8 cellular contexts compared by ENCODE assay signal in the genomic region with DNA sequence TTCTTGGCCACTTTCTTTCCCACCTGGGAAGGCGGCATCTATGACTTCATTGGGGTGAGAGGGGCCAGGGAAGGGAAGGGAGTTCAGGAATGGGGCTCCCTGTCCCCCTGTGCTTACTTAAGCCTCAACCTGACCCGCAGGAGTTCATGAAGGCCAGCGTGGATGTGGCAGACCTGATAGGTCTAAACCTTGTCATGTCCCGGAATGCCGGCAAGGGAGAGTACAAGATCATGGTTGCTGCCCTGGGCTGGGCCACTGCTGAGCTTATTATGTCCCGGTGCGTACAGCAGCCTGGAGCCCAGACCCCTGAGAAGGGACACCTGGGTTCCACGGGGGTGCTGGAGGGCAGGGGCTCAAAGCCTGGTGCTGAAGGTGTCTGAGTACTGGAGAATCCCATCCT. TPM values are rescaled to one million over a fixed set of nuclear protein-coding genes. Genes with fewer than 3 reads are reported as not detected.
DNase-seq lines count a peak whose midpoint lies in the region; ATAC-seq and TF ChIP-seq lines count a peak whose summit lies in the region.

No MANE protein-coding gene starts in this region.

- no peaks in the 10 kb centered on the region for H3K9me3 ChIP-seq in BE2C

- H3K27me3 Mint-ChIP-seq in natural killer cell treated with Interleukin-12 subunit alpha and Interleukin-12 subunit beta and Interleukin-15 and Interleukin-18, amount 100 ng/mL, for 72 hours, result no peaks in the 10 kb centered on the region

- H3K36me3 Mint-ChIP-seq in natural killer cell treated with Interleukin-12 subunit alpha and Interleukin-12 subunit beta and Interleukin-15 and Interleukin-18, amount 100 ng/mL, for 72 hours, result no peaks in the 10 kb centered on the region

- H3K27me3 ChIP-seq in BE2C, result no peaks in the 10 kb centered on the region

- no peaks in the 10 kb centered on the region for H3K9me3 Mint-ChIP-seq in natural killer cell treated with Interleukin-12 subunit alpha and Interleukin-12 subunit beta and Interleukin-15 and Interleukin-18, amount 100 ng/mL, for 72 hours

- no peaks in the 10 kb centered on the region for H3K4me1 ChIP-seq in BE2C

- in situ Hi-C loops in G401 (cut with HindIII; ENCODE audit: low sequenced_read_pairs), result no loop called here

- H3K27ac Mint-ChIP-seq in natural killer cell treated with Interleukin-12 subunit alpha and Interleukin-12 subunit beta and Interleukin-15 and Interleukin-18, amount 100 ng/mL, for 72 hours, result peak overlapping the region; percentile 85 to 88

- TF ChIP-seq CTCF in BE2C (IDR thresholded peaks at IDR 0.05; ENCODE audit: low read depth, low read length) (no peak), cardiac fibroblast (IDR thresholded peaks at IDR 0.05; ENCODE audit: low read depth, low read length) (no peak)

- peak overlapping the region; percentile 94 for H3K4me3 Mint-ChIP-seq in natural killer cell treated with Interleukin-12 subunit alpha and Interleukin-12 subunit beta and Interleukin-15 and Interleukin-18, amount 100 ng/mL, for 72 hours

- no peak for ATAC-seq in natural killer cell treated with Interleukin-12 subunit alpha and Interleukin-12 subunit beta and Interleukin-15 and Interleukin-18, amount 100 ng/mL, for 72 hours
- no peak for ATAC-seq in HG03432 (IDR thresholded peaks at IDR 0.05; ENCODE audit: unreplicated experiment)

- peak overlapping the region; percentile 94 for H3K4me3 ChIP-seq in BE2C (ENCODE audit: low read depth, low read length)
- peak overlapping the region; percentile 85 for H3K4me3 ChIP-seq in Jurkat, Clone E6-1 (ENCODE audit: low read length)
- peak overlapping the region; percentile 90 to 94 for H3K4me3 ChIP-seq in cardiac fibroblast (replicated peaks in 1 of 2; ENCODE audit: low read depth in 2 of 2, low read length in 2 of 2)

- DNase-seq in BE2C (no peak), cardiac fibroblast (ENCODE audit: low read depth in 2 of 2) (no peak), NCI-H2196 treated with DMSO at 0.1 percent for 48 hours (lab: John Stamatoyannopoulos, UW; ENCODE audit: unreplicated experiment) (no peak), G401 (ENCODE audit: low spot score) (no peak)
- DNase-seq in Jurkat, Clone E6-1 (ENCODE audit: low read depth, low spot score), result no peak
- DNase-seq in natural killer cell treated with Interleukin-12 subunit alpha and Interleukin-12 subunit beta and Interleukin-15 and Interleukin-18, amount 100 ng/mL, for 72 hours (ENCODE audit: low spot score), result no peak
- no peak for DNase-seq in stimulated activated CD4-positive, alpha-beta T cell treated with anti-CD3 and anti-CD28 coated beads, Interleukin-1b, Interleukin-23, amount 100 ng/mL, for 48 hours

- H3K36me3 ChIP-seq in BE2C, result peaks cover 9% of the 10 kb centered on the region

- peaks cover 27 to 28% of the 10 kb centered on the region in 2 donors for H3K4me1 Mint-ChIP-seq in natural killer cell treated with Interleukin-12 subunit alpha and Interleukin-12 subunit beta and Interleukin-15 and Interleukin-18, amount 100 ng/mL, for 72 hours (ENCODE audit: low read depth in 2 of 2)

RNA-seq across cellular contexts. Expression of a gene that starts 1.1 kb away (rescaled TPM):
- polyA plus RNA-seq in BE2C (2012; ENCODE audit: insufficient read depth, insufficient read length, low read depth), result 245 TPM
- polyA plus RNA-seq in Jurkat, Clone E6-1 (2012; ENCODE audit: insufficient read depth, insufficient read length), result 199 TPM
- 10 to 100 TPM; 25.3 to 34.4 TPM for total RNA-seq in natural killer cell treated with Interleukin-12 subunit alpha and Interleukin-12 subunit beta and Interleukin-15 and Interleukin-18, amount 100 ng/mL, for 72 hours
- 208 and 254 TPM in 2 replicates for total RNA-seq in G401 (2014; rRNA removed; shearing (Covaris generic))

RNA-seq across cellular contexts. Expression of a gene that starts 13.3 kb away (rescaled TPM):
- polyA plus RNA-seq in BE2C (2012; ENCODE audit: insufficient read depth, insufficient read length, low read depth), result not detected
- not detected for polyA plus RNA-seq in Jurkat, Clone E6-1 (2012; ENCODE audit: insufficient read depth, insufficient read length)
- total RNA-seq in natural killer cell treated with Interleukin-12 subunit alpha and Interleukin-12 subunit beta and Interleukin-15 and Interleukin-18, amount 100 ng/mL, for 72 hours, result not detected
- 3.2 TPM in 1 of 2 replicates, not detected in the other for total RNA-seq in G401 (2014; rRNA removed; shearing (Covaris generic))

RNA-seq across cellular contexts. Expression of a gene that starts 16.9 kb away (rescaled TPM):
- not detected for polyA plus RNA-seq in BE2C (2012; ENCODE audit: insufficient read depth, insufficient read length, low read depth)
- not detected for polyA plus RNA-seq in Jurkat, Clone E6-1 (2012; ENCODE audit: insufficient read depth, insufficient read length)
- total RNA-seq in natural killer cell treated with Interleukin-12 subunit alpha and Interleukin-12 subunit beta and Interleukin-15 and Interleukin-18, amount 100 ng/mL, for 72 hours, result not detected
- not detected in 2 replicates for total RNA-seq in G401 (2014; rRNA removed; shearing (Covaris generic))

RNA-seq across cellular contexts. Expression of a gene that starts 18.4 kb away (rescaled TPM):
- not detected for polyA plus RNA-seq in BE2C (2012; ENCODE audit: insufficient read depth, insufficient read length, low read depth)
- polyA plus RNA-seq in Jurkat, Clone E6-1 (2012; ENCODE audit: insufficient read depth, insufficient read length), result not detected
- total RNA-seq in natural killer cell treated with Interleukin-12 subunit alpha and Interleukin-12 subunit beta and Interleukin-15 and Interleukin-18, amount 100 ng/mL, for 72 hours, result not detected
- not detected in 2 replicates for total RNA-seq in G401 (2014; rRNA removed; shearing (Covaris generic))

RNA-seq across cellular contexts. Expression of a gene that starts 33.1 kb away (rescaled TPM):
- not detected for polyA plus RNA-seq in BE2C (2012; ENCODE audit: insufficient read depth, insufficient read length, low read depth)
- polyA plus RNA-seq in Jurkat, Clone E6-1 (2012; ENCODE audit: insufficient read depth, insufficient read length), result 2.3 TPM
- 1 to 10 TPM in 1 of 2 donors, not detected in 1; 1.8 TPM for total RNA-seq in natural killer cell treated with Interleukin-12 subunit alpha and Interleukin-12 subunit beta and Interleukin-15 and Interleukin-18, amount 100 ng/mL, for 72 hours
- total RNA-seq in G401 (2014; rRNA removed; shearing (Covaris generic)), result 85.4 and 136 TPM in 2 replicates
